ENCODE assay signal across 8 cellular contexts in the genomic region with DNA sequence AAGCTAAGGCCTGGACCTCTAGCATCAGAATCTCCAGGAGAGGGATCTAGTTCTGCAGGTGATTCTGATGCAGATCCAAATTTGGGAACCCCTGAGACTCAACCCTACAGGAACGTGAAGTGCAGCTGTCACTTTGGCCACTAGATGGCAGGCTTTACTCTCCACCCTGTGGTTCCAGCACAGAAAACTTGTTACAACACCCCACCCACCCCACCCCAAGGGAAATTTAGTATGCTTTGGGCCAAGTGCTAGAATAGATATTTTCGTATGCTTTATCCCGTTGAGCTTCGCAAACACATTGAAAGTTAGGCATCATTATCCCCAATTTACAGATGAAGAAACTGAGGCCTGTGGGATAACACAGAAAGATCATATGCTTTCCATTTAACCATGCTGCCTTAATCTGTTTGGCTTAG.
A peak's percentile ranks its signal among the peaks of the same experiment; 100 is the strongest.
DNase-seq lines count a peak whose midpoint lies in the region; ATAC-seq lines count a peak whose summit lies in the region.

No MANE protein-coding gene starts in this region.

- H3K9me3 Mint-ChIP-seq in activated naive CD8-positive, alpha-beta T cell treated with anti-CD3 and anti-CD28 coated beads, Interleukin-2, amount 10 ng/mL, durations not matched to agents 7 days and 5 days = no peaks in the 10 kb centered on the region

- no peaks in the 10 kb centered on the region for H3K36me3 Mint-ChIP-seq in activated naive CD8-positive, alpha-beta T cell treated with anti-CD3 and anti-CD28 coated beads, Interleukin-2, amount 10 ng/mL, durations not matched to agents 7 days and 5 days

- no peak overlapping the region for H3K27ac Mint-ChIP-seq in activated naive CD8-positive, alpha-beta T cell treated with anti-CD3 and anti-CD28 coated beads, Interleukin-2, amount 10 ng/mL, durations not matched to agents 7 days and 5 days

- DNase-seq in NCI-H524 (lab: John Stamatoyannopoulos, UW) = peak; percentile 14 to 51
- DNase-seq in NCI-H524 treated with DMSO at 0.1 percent for 48 hours (lab: John Stamatoyannopoulos, UW) = no peak
- DNase-seq in RPMI8226 = peak; percentile 50
- DNase-seq in activated naive CD8-positive, alpha-beta T cell treated with anti-CD3 and anti-CD28 coated beads, Interleukin-2, amount 10 ng/mL, durations not matched to agents 7 days and 5 days = peak; percentile 36
- DNase-seq in hepatic stellate cell (ENCODE audit: low spot score) = peak; percentile 42
- peak; percentile 18 to 27 for DNase-seq in stimulated activated CD4-positive, alpha-beta T cell treated with anti-CD3 and anti-CD28 coated beads, Interleukin-15, amount 100 ng/mL, for 48 hours (ENCODE audit: low read depth in 2 of 2)

- H3K4me3 Mint-ChIP-seq in activated naive CD8-positive, alpha-beta T cell treated with anti-CD3 and anti-CD28 coated beads, Interleukin-2, amount 10 ng/mL, durations not matched to agents 7 days and 5 days = no peak overlapping the region

- H3K27me3 Mint-ChIP-seq in activated naive CD8-positive, alpha-beta T cell treated with anti-CD3 and anti-CD28 coated beads, Interleukin-2, amount 10 ng/mL, durations not matched to agents 7 days and 5 days = peaks cover 1% of the 10 kb centered on the region

- no peaks in the 10 kb centered on the region for H3K4me1 Mint-ChIP-seq in activated naive CD8-positive, alpha-beta T cell treated with anti-CD3 and anti-CD28 coated beads, Interleukin-2, amount 10 ng/mL, durations not matched to agents 7 days and 5 days

- POLR2A ChIA-PET in activated naive CD8-positive, alpha-beta T cell treated with anti-CD3 and anti-CD28 coated beads, Interleukin-2, amount 10 ng/mL, durations not matched to agents 7 days and 5 days (lab: Charles Lee) = no interaction called here

- ATAC-seq in HG03196 (IDR thresholded peaks at IDR 0.05; ENCODE audit: unreplicated experiment) (peak; percentile 68), GM18511 (IDR thresholded peaks at IDR 0.05; ENCODE audit: unreplicated experiment) (no peak)
- ATAC-seq in activated naive CD8-positive, alpha-beta T cell treated with anti-CD3 and anti-CD28 coated beads, Interleukin-2, amount 10 ng/mL, durations not matched to agents 7 days and 5 days (ENCODE audit: low read depth) = no peak
